In genomic region chr1:230394741-230395140, GRCh38 we compare ENCODE assay signal across 22 cellular contexts. TPM values are rescaled to one million over a fixed set of nuclear protein-coding genes. Genes with fewer than 3 reads are reported as not detected.
DNase-seq lines count a peak whose midpoint lies in the region; ATAC-seq, FAIRE-seq and TF ChIP-seq lines count a peak whose summit lies in the region.
"Had no signal": no experiment of that assay in that cellular context is flagged by ENCODE, and none has a peak within 500 bp of the region (broad histone marks: within the 10 kb centered on the region; RNA-seq: fewer than 3 reads in every experiment).

No MANE protein-coding gene starts in this region.

- BruUV-seq in HepG2 (replicated peaks; lab: Mats Ljungman, UMichigan): no TSS peak

- H4K20me1 ChIP-seq in HepG2 (ENCODE audit: insufficient read depth, low read length) (no peaks in the 10 kb centered on the region), H1 (replicated peaks in 1 of 2; ENCODE audit: control insufficient read depth in 1 of 2, insufficient read depth in 2 of 2, low read length in 2 of 2) (peaks cover 0 to 14% of the 10 kb centered on the region in 2 experiments)

- TF ChIP-seq EP300 in HepG2 (IDR thresholded peaks at IDR 0.05; ENCODE audit: low read depth in 2 of 2, low read length in 2 of 2) (no peak), HepG2 (CRISPR knock-in tag; IDR thresholded peaks at IDR 0.05; ENCODE audit: borderline replicate concordance) (no peak), H1 (IDR thresholded peaks at IDR 0.05; ENCODE audit: borderline replicate concordance in 1 of 2, low read depth in 2 of 2, low read length in 2 of 2) (no peak)

- H3K23me2 ChIP-seq in H1 (ENCODE audit: low read depth, low read length): peaks cover 2% of the 10 kb centered on the region; the same call in 1 of the 2 replicates

- no peak overlapping the region for H4K5ac ChIP-seq in H1 (ENCODE audit: insufficient read length, low read depth, low read length)

- DNase-seq in HepG2 (ENCODE audit: low spot score): no peak
- no peak for DNase-seq in right lobe of liver
- DNase-seq in H1 (ENCODE audit: low read depth in 1 of 2, low spot score in 2 of 2): no peak
- DNase-seq in posterior vena cava (ENCODE audit: low spot score): peak; percentile 36
- no peak for DNase-seq in CD8-positive, alpha-beta memory T cell
- DNase-seq: AML-193; CD4-positive, alpha-beta T cell; CD8-positive, alpha-beta T cell; COR-L47; DMS 273 treated with DMSO at 0.1 percent for 48 hours; DMS153; DMS79; GF-D8 had no signal

- no peak overlapping the region for H3K4me3 Mint-ChIP-seq in CD8-positive, alpha-beta memory T cell
- H3K4me3 Mint-ChIP-seq: B cell; CD4-positive, alpha-beta T cell; CD8-positive, alpha-beta T cell had no signal

- ATAC-seq in HepG2 (no peak), right lobe of liver (no peak), HG03469 (IDR thresholded peaks at IDR 0.05; ENCODE audit: unreplicated experiment) (no peak)
- ATAC-seq: CD8-positive, alpha-beta T cell had no signal

- H3K27ac ChIP-seq in HepG2 (ENCODE audit: extremely low read length, insufficient read depth, low read length): no peak overlapping the region
- no peak overlapping the region for H3K27ac ChIP-seq in right lobe of liver
- H3K27ac ChIP-seq in H1 (ENCODE audit: low read depth, low read length): no peak overlapping the region
- no peak overlapping the region for H3K27ac ChIP-seq in CD8-positive, alpha-beta memory T cell (ENCODE audit: low read depth, low read length)
- H3K27ac ChIP-seq: 22Rv1; A549; BLaER1 treated with 17β-estradiol and CSF1 and Interleukin-3, amounts not matched to agents 10 nM and 100 nM; C4-2B had no signal

- H3K27me3 ChIP-seq in HepG2 (ENCODE audit: control insufficient read depth in 1 of 2, insufficient read depth in 2 of 2, low read length in 2 of 2): peaks cover 1 to 12% of the 10 kb centered on the region in 2 experiments; a peak in 3 of 5 replicates
- H3K27me3 ChIP-seq in right lobe of liver: no peaks in the 10 kb centered on the region
- H3K27me3 ChIP-seq in H1 (replicated peaks in 1 of 4; ENCODE audit: control insufficient read depth in 3 of 4, extremely low read depth in 1 of 4, insufficient read depth in 3 of 4, low read length in 3 of 4): no peaks in the 10 kb centered on the region
- no peaks in the 10 kb centered on the region for H3K27me3 ChIP-seq in CD8-positive, alpha-beta memory T cell (ENCODE audit: insufficient read depth, low read length, poor library complexity, severe bottlenecking)
- H3K27me3 ChIP-seq: BLaER1 treated with 17β-estradiol and CSF1 and Interleukin-3, amounts not matched to agents 10 nM and 100 nM had no signal

- H3K4me2 ChIP-seq in HepG2 (ENCODE audit: low read depth, low read length): no peak overlapping the region
- no peak overlapping the region for H3K4me2 ChIP-seq in H1 (ENCODE audit: insufficient read depth in 1 of 2, low read depth in 2 of 2, low read length in 2 of 2)
- H3K4me2 ChIP-seq: A549 had no signal

- TF ChIP-seq CTCF in HepG2 (CRISPR knock-in tag; IDR thresholded peaks at IDR 0.05) (no peak), right lobe of liver (IDR thresholded peaks at IDR 0.05) (no peak), H1 (IDR thresholded peaks at IDR 0.05; ENCODE audit: control extremely low read depth in 1 of 3, insufficient read depth in 1 of 3, low read depth in 1 of 3, low read length in 3 of 3) (no peak)

- no peak overlapping the region for H3K56ac ChIP-seq in H1 (replicated peaks; ENCODE audit: insufficient read length, low read depth, low read length)

- H3K4me1 Mint-ChIP-seq in CD8-positive, alpha-beta memory T cell: no peaks in the 10 kb centered on the region
- H3K4me1 Mint-ChIP-seq: B cell had no signal

- CTCF ChIA-PET in HepG2 (lab: Yijun Ruan, JAX; ENCODE audit: low intra/inter-chr PET ratio, low total read pairs): no interaction called here
- CTCF ChIA-PET in H1 (lab: Charles Lee; ENCODE audit: partially characterized antibody): interaction anchor here (0.7 to 2.0 kb wide), 5 partner anchors 9 to 115 kb away, joined by 3 to 9 read pairs (median 3); no protein-coding TSS in a partner anchor
- CTCF ChIA-PET in CD8-positive, alpha-beta memory T cell (lab: Charles Lee): no interaction called here

- H2BK12ac ChIP-seq in H1 (ENCODE audit: low read depth, low read length): 0 out of 2 replicates have a peak overlapping the region, but pooled peaks have one; percentile 39

- no peak overlapping the region; the same call in 1 of the 2 replicates for H4K8ac ChIP-seq in H1 (ENCODE audit: extremely low read depth, insufficient read depth, low read length)

- H2BK20ac ChIP-seq in H1 (ENCODE audit: low read length): peak overlapping the region; percentile 61; the same call in 1 of the 2 replicates

- no peaks in the 10 kb centered on the region for H3K79me2 ChIP-seq in HepG2 (ENCODE audit: insufficient read depth, low read length)
- peaks cover 0 to 42% of the 10 kb centered on the region in 2 experiments; a peak in 2 of 4 replicates for H3K79me2 ChIP-seq in H1 (ENCODE audit: control insufficient read depth in 1 of 2, insufficient read depth in 2 of 2, low read length in 2 of 2)

- H3K9me3 Mint-ChIP-seq in CD8-positive, alpha-beta memory T cell: peaks cover 0 to 4% (median 0%) of the 10 kb centered on the region in 5 donors
- H3K9me3 Mint-ChIP-seq: CD4-positive, alpha-beta T cell; CD8-positive, alpha-beta T cell had no signal

- no peak overlapping the region for H2BK120ac ChIP-seq in H1 (replicated peaks; ENCODE audit: low read depth, low read length)

- no peak overlapping the region for H3K9ac ChIP-seq in HepG2 (ENCODE audit: insufficient read depth, low read depth, low read length)
- no peak overlapping the region for H3K9ac ChIP-seq in H1 (replicated peaks in 1 of 4; ENCODE audit: extremely low read depth in 1 of 4, low read depth in 3 of 4, low read length in 3 of 4)
- H3K9ac ChIP-seq: BLaER1 treated with 17β-estradiol and CSF1 and Interleukin-3, amounts not matched to agents 10 nM and 100 nM had no signal

- H3K79me1 ChIP-seq in H1 (ENCODE audit: low read depth, low read length): peaks cover 4% of the 10 kb centered on the region

- no peak overlapping the region for H3K4me3 ChIP-seq in HepG2 (replicated peaks in 1 of 3; ENCODE audit: insufficient read depth in 1 of 3, low read depth in 2 of 3, low read length in 3 of 3)
- no peak overlapping the region for H3K4me3 ChIP-seq in right lobe of liver
- H3K4me3 ChIP-seq in H1 (ENCODE audit: extremely low read depth in 1 of 4, insufficient read depth in 2 of 4, low read depth in 3 of 4, low read length in 4 of 4): no peak overlapping the region
- H3K4me3 ChIP-seq in CD8-positive, alpha-beta memory T cell (ENCODE audit: low read length): no peak overlapping the region
- H3K4me3 ChIP-seq: A549; BLaER1 treated with 17β-estradiol and CSF1 and Interleukin-3, amounts not matched to agents 10 nM and 100 nM had no signal

- H2AFZ ChIP-seq in HepG2 (ENCODE audit: low read length) (no peak overlapping the region), H1 (ENCODE audit: low read length) (no peak overlapping the region)

- no peak overlapping the region for H4K91ac ChIP-seq in H1 (replicated peaks; ENCODE audit: insufficient read length, low read length)

- TF ChIP-seq POLR2A in HepG2 (IDR thresholded peaks at IDR 0.05; ENCODE audit: insufficient read depth in 1 of 2, low read depth in 2 of 2, low read length in 2 of 2) (no peak), right lobe of liver (IDR thresholded peaks at IDR 0.05) (no peak), H1 (IDR thresholded peaks at IDR 0.05; ENCODE audit: control extremely low read depth in 1 of 2, low read depth in 2 of 2, low read length in 2 of 2) (no peak)

- no peaks in the 10 kb centered on the region for H3K4me1 ChIP-seq in HepG2 (ENCODE audit: insufficient read depth, low read length)
- no peaks in the 10 kb centered on the region for H3K4me1 ChIP-seq in right lobe of liver
- peaks cover 5 to 34% (median 13%) of the 10 kb centered on the region in 4 experiments; a peak in 5 of 7 replicates for H3K4me1 ChIP-seq in H1 (replicated peaks in 1 of 4; ENCODE audit: control insufficient read depth in 3 of 4, insufficient read depth in 4 of 4, low read length in 3 of 4)
- H3K4me1 ChIP-seq in CD8-positive, alpha-beta memory T cell (ENCODE audit: insufficient read depth, low read length): no peaks in the 10 kb centered on the region
- H3K4me1 ChIP-seq: A549 had no signal

- no peaks in the 10 kb centered on the region for H3K36me3 ChIP-seq in HepG2 (replicated peaks in 1 of 2; ENCODE audit: control insufficient read depth in 1 of 2, insufficient read depth in 2 of 2, low read length in 2 of 2)
- no peaks in the 10 kb centered on the region for H3K36me3 ChIP-seq in right lobe of liver
- H3K36me3 ChIP-seq in H1 (ENCODE audit: control insufficient read depth in 2 of 4, insufficient read depth in 4 of 4, low read length in 3 of 4): no peaks in the 10 kb centered on the region
- H3K36me3 ChIP-seq in CD8-positive, alpha-beta memory T cell (ENCODE audit: insufficient read depth, low read length): no peaks in the 10 kb centered on the region

- H3K36me3 Mint-ChIP-seq in CD8-positive, alpha-beta memory T cell: no peaks in the 10 kb centered on the region
- H3K36me3 Mint-ChIP-seq: CD8-positive, alpha-beta T cell had no signal

- no peak overlapping the region for H3K4ac ChIP-seq in H1 (replicated peaks; ENCODE audit: insufficient read length, low read depth, low read length)

- H3K27me3 Mint-ChIP-seq in CD8-positive, alpha-beta memory T cell: peaks cover 24 to 55% of the 10 kb centered on the region in 2 donors

- H3K9me3 ChIP-seq in HepG2 (ENCODE audit: low read length): no peaks in the 10 kb centered on the region
- H3K9me3 ChIP-seq in right lobe of liver: no peaks in the 10 kb centered on the region
- no peaks in the 10 kb centered on the region for H3K9me3 ChIP-seq in H1 (ENCODE audit: insufficient read depth in 2 of 2, low read depth in 1 of 2, low read length in 1 of 2)
- no peaks in the 10 kb centered on the region for H3K9me3 ChIP-seq in CD8-positive, alpha-beta memory T cell (ENCODE audit: low read length)
- H3K9me3 ChIP-seq: A549 had no signal

- intact Hi-C loops in HepG2 (cut with micrococcal nuclease; ENCODE audit: unreplicated experiment): no loop called here
- intact Hi-C loops in right lobe of liver (cut with DNase I): no loop called here
- intact Hi-C loops in posterior vena cava (cut with DNase I): no loop called here

- TF ChIP-seq RAD21 in HepG2 (CRISPR knock-in tag; IDR thresholded peaks at IDR 0.05): no peak
- no peak for TF ChIP-seq RAD21 in H1 (IDR thresholded peaks at IDR 0.05 in 1 of 2, conservative IDR thresholded peaks at IDR 0.05 in 1 of 2; ENCODE audit: low read depth in 2 of 2, low read length in 2 of 2)

- in situ Hi-C loops in HepG2 (cut with HindIII; ENCODE audit: extremely low pct_ligation_motif_present, low pct_unique_long_range_greater_than_20kb): no loop called here

- no peak overlapping the region for H3K18ac ChIP-seq in H1 (ENCODE audit: extremely low read depth, low read length)

- FAIRE-seq in HepG2 (lab: Jason Lieb, UNC) (no peak), H1 (lab: Jason Lieb, UNC) (no peak)
- FAIRE-seq: A549, G401.6, GM12891, GM19239 had no signal

- H3K27ac Mint-ChIP-seq in CD8-positive, alpha-beta memory T cell: no peak overlapping the region
- H3K27ac Mint-ChIP-seq: B cell; CD4-positive, alpha-beta T cell; CD8-positive, alpha-beta T cell had no signal

- no peak overlapping the region for H3K23ac ChIP-seq in H1 (ENCODE audit: insufficient read length)

- no peak overlapping the region for H2BK5ac ChIP-seq in H1 (ENCODE audit: low read depth, low read length)

- H2AK5ac ChIP-seq in H1 (ENCODE audit: low read depth, low read length): no peak overlapping the region; the same call in 1 of the 2 replicates

- WGBS in HepG2 (ENCODE audit: low lambda C conversion rate): 11% methylated on average over 8 of the region's 8 CpGs
- 88% methylated on average over 8 of the region's 8 CpGs for WGBS in right lobe of liver (ENCODE audit: insufficient coverage, low coverage, low lambda C conversion rate, missing lambda C conversion rate)
- WGBS in H1 (ENCODE audit: extremely low coverage in 1 of 2, insufficient coverage in 1 of 2, insufficient read length in 1 of 2, insufficient replicate concordance in 2 of 2, low coverage in 1 of 2, low lambda C conversion rate in 2 of 2, missing lambda C conversion rate in 1 of 2), 2 experiments: 100% methylated on average over 1 of the region's 8 CpGs

- H2BK15ac ChIP-seq in H1 (ENCODE audit: low read length): no peak overlapping the region

- POLR2A ChIA-PET in HepG2 (lab: Yijun Ruan, JAX): no interaction called here
- POLR2A ChIA-PET in H1 (lab: Charles Lee; ENCODE audit: partially characterized antibody): interaction anchor here (0.8 to 5.5 kb wide), 6 partner anchors 12 to 70 kb away, joined by 3 to 38 read pairs (median 4); no protein-coding TSS in a partner anchor
- POLR2A ChIA-PET in CD8-positive, alpha-beta memory T cell (lab: Charles Lee): no interaction called here

- H3K14ac ChIP-seq in H1 (ENCODE audit: insufficient read length): no peak overlapping the region

RNA-seq across cellular contexts. Expression of gene PGBD5, which starts 31.4 kb away (rescaled TPM):
- total RNA-seq in HepG2 (2016; rRNA removed; fragmentation: Illumina TruSeq; extraction: Trizol): 0.13 TPM in 2 replicates
- total RNA-seq in HepG2 (2016; cell fraction: cytosol; rRNA removed; fragmentation: Illumina TruSeq; extraction: Trizol; ENCODE audit: low read depth): not detected in 2 replicates
- total RNA-seq in HepG2 (2016; cell fraction: insoluble cytoplasmic fraction; rRNA removed; fragmentation: Illumina TruSeq; extraction: Trizol): 0.13 and 0.15 TPM in 2 replicates
- total RNA-seq in HepG2 (2016; cell fraction: membrane; rRNA removed; fragmentation: Illumina TruSeq; extraction: Trizol): 0.10 and 0.12 TPM in 2 replicates
- total RNA-seq in HepG2 (2016; cell fraction: nucleus; rRNA removed; fragmentation: Illumina TruSeq; extraction: Trizol): 0.06 and 0.13 TPM in 2 replicates
- polyA plus RNA-seq in HepG2 (2011; rRNA removed): 0.04 and 0.07 TPM in 2 replicates
- polyA plus RNA-seq in HepG2 (2011; cell fraction: cytosol; rRNA removed): 0.05 and 0.08 TPM in 2 replicates
- 0.02 and 0.10 TPM in 2 replicates for polyA plus RNA-seq in HepG2 (2011; cell fraction: nucleus; rRNA removed)
- polyA plus RNA-seq in HepG2 (2012): not detected in 2 replicates
- polyA plus RNA-seq in HepG2 (2016; cell fraction: cytosol; fragmentation: Illumina TruSeq; extraction: Trizol; ENCODE audit: low read depth): 0.02 TPM in 1 of 2 replicates, not detected in the other
- polyA plus RNA-seq in HepG2 (2016; cell fraction: insoluble cytoplasmic fraction; fragmentation: Illumina TruSeq; extraction: Trizol; ENCODE audit: low read depth): 0.15 and 0.34 TPM in 2 replicates
- 0.05 and 0.16 TPM in 2 replicates for polyA plus RNA-seq in HepG2 (2016; cell fraction: membrane; fragmentation: Illumina TruSeq; extraction: Trizol; ENCODE audit: low read depth)
- polyA plus RNA-seq in HepG2 (2016; cell fraction: nucleus; fragmentation: Illumina TruSeq; extraction: Trizol; ENCODE audit: insufficient read depth, low read depth): 0.04 TPM in 1 of 2 replicates, not detected in the other
- polyA minus RNA-seq in HepG2 (2011; rRNA and poly(A)+ RNA removed; ENCODE audit: low replicate concordance): 0.20 and 4.5 TPM in 2 replicates
- polyA minus RNA-seq in HepG2 (2011; cell fraction: cytosol; rRNA and poly(A)+ RNA removed): not detected in 2 replicates
- polyA minus RNA-seq in HepG2 (2011; cell fraction: nucleus; rRNA and poly(A)+ RNA removed): 0.39 TPM in 1 of 2 replicates, not detected in the other
- 1 to 10 TPM in 5 of 6 experiments, under 1 TPM in 1; 0.80 to 6.4 (median 2.4) TPM for total RNA-seq in right lobe of liver
- total RNA-seq in H1 (2021; fragmentation: NEBNext Ultra II Directional; extraction: Animal tissue kit (Norgen Biotek cat#: 25700)): 18.4 and 21.2 TPM in 2 replicates
- polyA plus RNA-seq in H1 (2011; rRNA removed): 16.3 and 17.2 TPM in 2 replicates
- 19.2 TPM for polyA plus RNA-seq in H1 (2011; cell fraction: cytosol; rRNA removed)
- polyA plus RNA-seq in H1 (2011; cell fraction: nucleus; rRNA removed): 26.3 TPM
- 14.3 to 21.6 TPM (median 19.5 TPM) in 4 replicates for polyA plus RNA-seq in H1 (2012, experiment 1 of 2)
- 13.3 TPM for polyA plus RNA-seq in H1 (2012, experiment 2 of 2)
- 11.0 TPM for polyA plus RNA-seq in H1 (2013, experiment 1 of 2)
- 12.3 TPM for polyA plus RNA-seq in H1 (2013, experiment 2 of 2)
- polyA minus RNA-seq in H1 (2011; rRNA and poly(A)+ RNA removed): 27.6 and 30.6 TPM in 2 replicates
- polyA minus RNA-seq in H1 (2011; cell fraction: cytosol; rRNA and poly(A)+ RNA removed): 13.5 TPM
- 10.5 TPM for polyA minus RNA-seq in H1 (2011; cell fraction: nucleus; rRNA and poly(A)+ RNA removed)
- total RNA-seq in posterior vena cava: under 1 TPM; 0.43 to 0.56 TPM
- total RNA-seq in CD8-positive, alpha-beta memory T cell: not detected
- not detected for polyA plus RNA-seq in CD8-positive, alpha-beta memory T cell
- total RNA-seq: B cell; CD4-positive, alpha-beta T cell; CD8-positive, alpha-beta T cell had no signal
